ENCODE assay signal across 8 cellular contexts in genomic region chr2:27890146-27891062, GRCh38. TPM values are rescaled to one million over a fixed set of nuclear protein-coding genes. Genes with fewer than 3 reads are reported as not detected.
DNase-seq lines count a peak whose midpoint lies in the region; ATAC-seq, FAIRE-seq and TF ChIP-seq lines count a peak whose summit lies in the region.

Gene BABAM2 (plus strand): TSS chr2:27890729. CDS start chr2:27894557, 3,828 bp downstream.
Gene RBKS (minus strand): TSS chr2:27890387. CDS start chr2:27890345, 42 bp downstream.

- no peaks in the 10 kb centered on the region for H3K9me3 ChIP-seq in H1 (ENCODE audit: insufficient read depth in 2 of 2, low read depth in 1 of 2, low read length in 1 of 2)

- H2BK15ac ChIP-seq in H1 (ENCODE audit: low read length), result peak within 1 kb of the TSS; percentile 99; the same call in 1 of the 2 replicates

- peak within 1 kb of the TSS; percentile 96 for H2BK12ac ChIP-seq in H1 (ENCODE audit: low read depth, low read length)

- H3K4me3 ChIP-seq in H1 (ENCODE audit: extremely low read depth in 1 of 4, insufficient read depth in 2 of 4, low read depth in 3 of 4, low read length in 4 of 4), result peak within 1 kb of the TSS; percentile 70 to 90 (median 80)

- no peak within 1 kb of the TSS for H2AK5ac ChIP-seq in H1 (ENCODE audit: low read depth, low read length)

- TF ChIP-seq RAD21 in H1 (IDR thresholded peaks at IDR 0.05 in 1 of 2, conservative IDR thresholded peaks at IDR 0.05 in 1 of 2; ENCODE audit: low read depth in 2 of 2, low read length in 2 of 2), result no peak

- CTCF ChIA-PET in activated CD8-positive, alpha-beta memory T cell treated with anti-CD3 and anti-CD28 coated beads, Interleukin-2, amount 10 ng/mL, durations not matched to agents 7 days and 5 days (lab: Charles Lee), result interaction anchor here (1.4 kb wide), 1 partner anchor 12 kb away, joined by 3 read pairs; no protein-coding TSS in a partner anchor
- CTCF ChIA-PET in H1 (lab: Charles Lee; ENCODE audit: partially characterized antibody), result no interaction called here

- H3K27ac ChIP-seq in H1 (ENCODE audit: low read depth, low read length), result peak within 1 kb of the TSS; percentile 96

- H4K20me1 ChIP-seq in H1 (replicated peaks in 1 of 2; ENCODE audit: control insufficient read depth in 1 of 2, insufficient read depth in 2 of 2, low read length in 2 of 2), result no peaks in the 10 kb centered on the region

- peak within 1 kb of the TSS; percentile 100; the same call in 1 of the 2 replicates for H4K8ac ChIP-seq in H1 (ENCODE audit: extremely low read depth, insufficient read depth, low read length)

- peaks cover 6% of the 10 kb centered on the region for H3K23me2 ChIP-seq in H1 (ENCODE audit: low read depth, low read length)

- H3K23ac ChIP-seq in H1 (ENCODE audit: insufficient read length), result no peak within 1 kb of the TSS

- peak within 1 kb of the TSS; percentile 66 to 94 for H3K4me2 ChIP-seq in H1 (ENCODE audit: insufficient read depth in 1 of 2, low read depth in 2 of 2, low read length in 2 of 2)

- peak within 1 kb of the TSS; percentile 99 for H2AFZ ChIP-seq in H1 (ENCODE audit: low read length)

- no peaks in the 10 kb centered on the region for H3K36me3 ChIP-seq in H1 (ENCODE audit: control insufficient read depth in 2 of 4, insufficient read depth in 4 of 4, low read length in 3 of 4)

- TF ChIP-seq CTCF in H1 (IDR thresholded peaks at IDR 0.05; ENCODE audit: control extremely low read depth in 1 of 3, insufficient read depth in 1 of 3, low read depth in 1 of 3, low read length in 3 of 3), result peak in 1 of 3 experiments; percentile 12; a peak in 1 of 4 replicates

- no peaks in the 10 kb centered on the region for H3K27me3 ChIP-seq in H1 (replicated peaks in 1 of 4; ENCODE audit: control insufficient read depth in 3 of 4, extremely low read depth in 1 of 4, insufficient read depth in 3 of 4, low read length in 3 of 4)

- H3K27ac Mint-ChIP-seq in activated CD8-positive, alpha-beta memory T cell treated with anti-CD3 and anti-CD28 coated beads, Interleukin-2, amount 10 ng/mL, durations not matched to agents 7 days and 5 days, result peak within 1 kb of the TSS; percentile 100

- no peaks in the 10 kb centered on the region for H3K9me3 Mint-ChIP-seq in activated CD8-positive, alpha-beta memory T cell treated with anti-CD3 and anti-CD28 coated beads, Interleukin-2, amount 10 ng/mL, durations not matched to agents 7 days and 5 days (ENCODE audit: low read depth)

- POLR2A ChIA-PET in H1 (lab: Charles Lee; ENCODE audit: partially characterized antibody), result interaction anchor here (0.7 to 1.1 kb wide), 2 partner anchors 11 to 500 kb away, joined by 3 to 4 read pairs; no protein-coding TSS in a partner anchor

- H3K36me3 Mint-ChIP-seq in activated CD8-positive, alpha-beta memory T cell treated with anti-CD3 and anti-CD28 coated beads, Interleukin-2, amount 10 ng/mL, durations not matched to agents 7 days and 5 days, result peaks cover 29% of the 10 kb centered on the region

- FAIRE-seq in H1 (lab: Jason Lieb, UNC), result no peak

- H3K27me3 Mint-ChIP-seq in activated CD8-positive, alpha-beta memory T cell treated with anti-CD3 and anti-CD28 coated beads, Interleukin-2, amount 10 ng/mL, durations not matched to agents 7 days and 5 days, result peaks cover 3% of the 10 kb centered on the region

- H3K18ac ChIP-seq in H1 (ENCODE audit: extremely low read depth, low read length), result peak within 1 kb of the TSS; percentile 99

- peak; percentile 78 for ATAC-seq in GM21381 (IDR thresholded peaks at IDR 0.05; ENCODE audit: unreplicated experiment)
- ATAC-seq in activated CD8-positive, alpha-beta memory T cell treated with anti-CD3 and anti-CD28 coated beads, Interleukin-2, amount 10 ng/mL, durations not matched to agents 7 days and 5 days, result peak; percentile 85

- H3K4me1 Mint-ChIP-seq in activated CD8-positive, alpha-beta memory T cell treated with anti-CD3 and anti-CD28 coated beads, Interleukin-2, amount 10 ng/mL, durations not matched to agents 7 days and 5 days, result peaks cover 62% of the 10 kb centered on the region

- H3K79me1 ChIP-seq in H1 (ENCODE audit: low read depth, low read length), result no peaks in the 10 kb centered on the region

- H2BK5ac ChIP-seq in H1 (ENCODE audit: low read depth, low read length), result peak within 1 kb of the TSS; percentile 99

- peak within 1 kb of the TSS; percentile 89 to 99 (median 93) for H3K9ac ChIP-seq in H1 (replicated peaks in 1 of 4; ENCODE audit: extremely low read depth in 1 of 4, low read depth in 3 of 4, low read length in 3 of 4)

- peak within 1 kb of the TSS; percentile 99 for H3K4me3 Mint-ChIP-seq in activated CD8-positive, alpha-beta memory T cell treated with anti-CD3 and anti-CD28 coated beads, Interleukin-2, amount 10 ng/mL, durations not matched to agents 7 days and 5 days

- H2BK120ac ChIP-seq in H1 (replicated peaks; ENCODE audit: low read depth, low read length), result no peak within 1 kb of the TSS

- peak; percentile 80 to 90 for TF ChIP-seq POLR2A in H1 (IDR thresholded peaks at IDR 0.05; ENCODE audit: control extremely low read depth in 1 of 2, low read depth in 2 of 2, low read length in 2 of 2)

- TF ChIP-seq EP300 in H1 (IDR thresholded peaks at IDR 0.05; ENCODE audit: borderline replicate concordance in 1 of 2, low read depth in 2 of 2, low read length in 2 of 2), result no peak

- no peak within 1 kb of the TSS for H2BK20ac ChIP-seq in H1 (ENCODE audit: low read length)

- H3K14ac ChIP-seq in H1 (ENCODE audit: insufficient read length), result no peak within 1 kb of the TSS

- H3K56ac ChIP-seq in H1 (replicated peaks; ENCODE audit: insufficient read length, low read depth, low read length), result peak within 1 kb of the TSS; percentile 97

- peak within 1 kb of the TSS; percentile 99 for H4K91ac ChIP-seq in H1 (replicated peaks; ENCODE audit: insufficient read length, low read length)

- 0 out of 4 replicates have a peak, but pooled peaks cover 0 to 3% of the 10 kb centered on the region in 2 experiments for H3K79me2 ChIP-seq in H1 (ENCODE audit: control insufficient read depth in 1 of 2, insufficient read depth in 2 of 2, low read length in 2 of 2)

- peak; percentile 96 for DNase-seq in COLO668 (lab: John Stamatoyannopoulos, UW; ENCODE audit: unreplicated experiment)
- peak; percentile 76 for DNase-seq in HT1080 (ENCODE audit: low read depth)
- DNase-seq in NOMO-1 treated with DMSO at 0.1 percent for 48 hours (lab: John Stamatoyannopoulos, UW; ENCODE audit: unreplicated experiment), result peak; percentile 91
- DNase-seq in activated CD8-positive, alpha-beta memory T cell treated with anti-CD3 and anti-CD28 coated beads, Interleukin-2, amount 10 ng/mL, durations not matched to agents 7 days and 5 days, result peak; percentile 94
- peak; percentile 50 to 95 for DNase-seq in H1 (ENCODE audit: low read depth in 1 of 2, low spot score in 2 of 2)
- peak; percentile 97 for DNase-seq in mesenteric fat pad (ENCODE audit: low spot score)
- DNase-seq in stimulated activated CD8-positive, alpha-beta memory T cell treated with anti-CD3 and anti-CD28 coated beads, Interleukin-15, amount 100 ng/mL, for 24 hours (ENCODE audit: low read depth), result peak; percentile 92

- H3K4me1 ChIP-seq in H1 (replicated peaks in 1 of 4; ENCODE audit: control insufficient read depth in 3 of 4, insufficient read depth in 4 of 4, low read length in 3 of 4), result no peaks in the 10 kb centered on the region

- WGBS in H1 (ENCODE audit: extremely low coverage in 1 of 2, insufficient coverage in 1 of 2, insufficient read length in 1 of 2, insufficient replicate concordance in 2 of 2, low coverage in 1 of 2, low lambda C conversion rate in 2 of 2, missing lambda C conversion rate in 1 of 2), 2 experiments, result 1% methylated on average over 37 of the region's 84 CpGs; no CpG with 5 or more reads in 1 of the 2 experiments

- H4K5ac ChIP-seq in H1 (ENCODE audit: insufficient read length, low read depth, low read length), result peak within 1 kb of the TSS; percentile 99

- H3K4ac ChIP-seq in H1 (replicated peaks; ENCODE audit: insufficient read length, low read depth, low read length), result peak within 1 kb of the TSS; percentile 97

TF ChIP-seq in H1, 55 proteins besides CTCF, POLR2A, EP300 and RAD21 (continues in another document):
- TF ChIP-seq CTBP2 (IDR thresholded peaks at IDR 0.05; ENCODE audit: borderline replicate concordance, insufficient read depth, insufficient read length, low read length) (no peak), RFX5 (IDR thresholded peaks at IDR 0.05; ENCODE audit: borderline replicate concordance, low read depth, low read length) (no peak)

RNA-seq across cellular contexts. Expression of gene BABAM2, which starts in this region (rescaled TPM):
- total RNA-seq in HT1080 (2014; rRNA removed; shearing (Covaris generic)), result 18.5 and 31.8 TPM in 2 replicates
- 39.9 and 44.0 TPM in 2 replicates for polyA plus RNA-seq in HT1080 (2015; cell fraction: cytosol; rRNA removed)
- polyA plus RNA-seq in HT1080 (2015; cell fraction: nucleus; rRNA removed), result 39.6 and 41.0 TPM in 2 replicates
- total RNA-seq in activated CD8-positive, alpha-beta memory T cell treated with anti-CD3 and anti-CD28 coated beads, Interleukin-2, amount 10 ng/mL, durations not matched to agents 7 days and 5 days, result 10 to 100 TPM; 65.4 to 69.5 TPM
- 20.1 and 20.9 TPM in 2 replicates for total RNA-seq in H1 (2021; fragmentation: NEBNext Ultra II Directional; extraction: Animal tissue kit (Norgen Biotek cat#: 25700))
- polyA plus RNA-seq in H1 (2011; rRNA removed), result 12.1 and 15.8 TPM in 2 replicates
- polyA plus RNA-seq in H1 (2011; cell fraction: cytosol; rRNA removed), result 14.7 TPM
- polyA plus RNA-seq in H1 (2011; cell fraction: nucleus; rRNA removed), result 11.6 TPM
- polyA plus RNA-seq in H1 (2012, experiment 1 of 2), result 16.3 to 24.7 TPM (median 19.7 TPM) in 4 replicates
- polyA plus RNA-seq in H1 (2012, experiment 2 of 2), result 23.4 TPM
- polyA plus RNA-seq in H1 (2013, experiment 1 of 2), result 21.1 TPM
- polyA plus RNA-seq in H1 (2013, experiment 2 of 2), result 20.7 TPM
- 26.3 and 26.5 TPM in 2 replicates for polyA minus RNA-seq in H1 (2011; rRNA and poly(A)+ RNA removed)
- 11.8 TPM for polyA minus RNA-seq in H1 (2011; cell fraction: cytosol; rRNA and poly(A)+ RNA removed)
- polyA minus RNA-seq in H1 (2011; cell fraction: nucleus; rRNA and poly(A)+ RNA removed), result 58.5 TPM
- total RNA-seq in mesenteric fat pad, result 36.0 TPM

RNA-seq across cellular contexts. Expression of gene RBKS, which starts in this region (rescaled TPM):
- total RNA-seq in HT1080 (2014; rRNA removed; shearing (Covaris generic)), result 0.50 and 0.71 TPM in 2 replicates
- polyA plus RNA-seq in HT1080 (2015; cell fraction: cytosol; rRNA removed), result 1.9 TPM in 2 replicates
- polyA plus RNA-seq in HT1080 (2015; cell fraction: nucleus; rRNA removed), result 1.6 and 1.7 TPM in 2 replicates
- total RNA-seq in activated CD8-positive, alpha-beta memory T cell treated with anti-CD3 and anti-CD28 coated beads, Interleukin-2, amount 10 ng/mL, durations not matched to agents 7 days and 5 days, result 1 to 10 TPM; 2.6 to 3.4 TPM
- total RNA-seq in H1 (2021; fragmentation: NEBNext Ultra II Directional; extraction: Animal tissue kit (Norgen Biotek cat#: 25700)), result 0.75 and 1.1 TPM in 2 replicates
- polyA plus RNA-seq in H1 (2011; rRNA removed), result 1.3 and 1.5 TPM in 2 replicates
- polyA plus RNA-seq in H1 (2011; cell fraction: cytosol; rRNA removed), result 1.5 TPM
- polyA plus RNA-seq in H1 (2011; cell fraction: nucleus; rRNA removed), result 0.56 TPM
- polyA plus RNA-seq in H1 (2012, experiment 1 of 2), result 1.2 to 2.3 TPM (median 1.5 TPM) in 4 replicates
- polyA plus RNA-seq in H1 (2012, experiment 2 of 2), result 0.91 TPM
- polyA plus RNA-seq in H1 (2013, experiment 1 of 2), result 0.71 TPM
- polyA plus RNA-seq in H1 (2013, experiment 2 of 2), result 0.81 TPM
- polyA minus RNA-seq in H1 (2011; rRNA and poly(A)+ RNA removed), result 1.1 and 1.3 TPM in 2 replicates
- polyA minus RNA-seq in H1 (2011; cell fraction: cytosol; rRNA and poly(A)+ RNA removed), result 0.95 TPM
- polyA minus RNA-seq in H1 (2011; cell fraction: nucleus; rRNA and poly(A)+ RNA removed), result 1.8 TPM
- 6.5 TPM for total RNA-seq in mesenteric fat pad

Comparison
In these comparisons a context has a peak if more than half of its experiments do, and no peak if none do; other contexts are left out.
1. Peak in every context shown above with its lines: DNase-seq, ATAC-seq, H3K4me3 ChIP-seq and H3K27ac ChIP-seq.